In the genomic region with DNA sequence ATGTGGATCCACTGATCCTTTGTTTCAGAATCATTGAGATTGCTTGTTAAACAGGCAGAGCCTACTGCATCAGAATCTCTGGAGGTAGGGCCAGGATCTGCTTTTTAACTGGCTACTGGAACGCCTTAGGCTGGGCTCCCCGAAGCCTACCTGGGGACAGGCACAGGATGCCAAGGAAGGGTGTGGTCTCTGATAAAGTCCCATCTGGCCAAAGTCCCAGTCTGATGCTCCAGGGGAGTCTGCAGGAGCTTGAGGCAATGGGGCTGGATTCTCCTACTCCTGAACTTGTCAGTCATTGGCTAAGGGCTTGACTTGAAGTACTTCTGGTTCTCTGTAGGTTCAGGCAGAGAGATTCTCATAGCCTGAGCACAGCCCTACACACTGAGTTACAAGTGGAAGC, we compare ENCODE assay signal across 23 cellular contexts. TPM values are rescaled to one million over a fixed set of nuclear protein-coding genes. Genes with fewer than 3 reads are reported as not detected.
"Had no signal": no experiment of that assay in that cellular context is flagged by ENCODE, and none has a peak within 500 bp of the region (broad histone marks: within the 10 kb centered on the region; RNA-seq: fewer than 3 reads in every experiment).

No MANE protein-coding gene starts in this region.

- H3K27ac Mint-ChIP-seq: activated CD4-positive, alpha-beta T cell treated with anti-CD3 and anti-CD28 coated beads, Interleukin-2, amount 10 ng/mL, durations not matched to agents 24 days and 14 days; activated CD8-positive, alpha-beta T cell treated with anti-CD3 and anti-CD28 coated beads for 36 hours; activated naive CD4-positive, alpha-beta T cell treated with anti-CD3 and anti-CD28 coated beads, Interleukin-2, amount 10 ng/mL, durations not matched to agents 7 days and 5 days; activated naive CD8-positive, alpha-beta T cell; activated naive CD8-positive, alpha-beta T cell treated with anti-CD3 and anti-CD28 coated beads, Interleukin-2, amount 50 U/mL, for 24 hours; activated T-cell treated with anti-CD3 and anti-CD28 coated beads, Interleukin-2, amount 50 U/mL, for 24 hours; T-helper 2 cell treated with Interferon-gamma antibody and Interleukin-4, amounts not matched to agents 5 μg/mL and 100 μg/mL, for 36 hours had no signal

- H3K36me3 Mint-ChIP-seq: activated naive CD4-positive, alpha-beta T cell treated with anti-CD3 and anti-CD28 coated beads, Interleukin-2, amount 10 ng/mL, durations not matched to agents 7 days and 5 days had no signal

- H3K36me3 ChIP-seq: brain microvascular endothelial cell had no signal

- H3K9me3 Mint-ChIP-seq: activated CD4-positive, alpha-beta T cell treated with anti-CD3 and anti-CD28 coated beads, Interleukin-2, amount 10 ng/mL, durations not matched to agents 24 days and 14 days; activated CD8-positive, alpha-beta T cell treated with anti-CD3 and anti-CD28 coated beads for 36 hours; activated naive CD4-positive, alpha-beta T cell treated with anti-CD3 and anti-CD28 coated beads, Interleukin-2, amount 10 ng/mL, durations not matched to agents 7 days and 5 days; activated T-cell treated with anti-CD3 and anti-CD28 coated beads, Interleukin-2, amount 50 U/mL, for 24 hours; T-helper 2 cell treated with Interferon-gamma antibody and Interleukin-4, amounts not matched to agents 5 μg/mL and 100 μg/mL, for 36 hours had no signal

- DNase-seq: activated CD4-positive, alpha-beta T cell treated with anti-CD3 and anti-CD28 coated beads, Interleukin-2, amount 10 ng/mL, durations not matched to agents 24 days and 14 days; activated CD4-positive, alpha-beta T cell treated with anti-CD3 and anti-CD28 coated beads, Interleukin-2, amount 50 U/mL, for 4 hours; activated CD8-positive, alpha-beta T cell treated with anti-CD3 and anti-CD28 coated beads for 36 hours; activated naive CD4-positive, alpha-beta T cell treated with anti-CD3 and anti-CD28 coated beads, Interleukin-2, amount 10 ng/mL, durations not matched to agents 7 days and 5 days; activated naive CD8-positive, alpha-beta T cell treated with anti-CD3 and anti-CD28 coated beads, Interleukin-2, amount 50 U/mL, for 24 hours; activated T-cell treated with anti-CD3 and anti-CD28 coated beads, Interleukin-2, amount 50 U/mL, for 24 hours; aorta; brain microvascular endothelial cell; NCI-H1436; NCI-H1930; NCI-H226; NCI-H510A; NCI-H748 treated with DMSO at 0.1 percent for 48 hours; NK-92 treated with Interleukin-12 subunit alpha and Interleukin-12 subunit beta, amount 100 ng/mL, for 24 hours; Right ventricle myocardium superior; SW 1271 had no signal

- H3K27me3 ChIP-seq: brain microvascular endothelial cell had no signal

- ATAC-seq: activated CD8-positive, alpha-beta T cell treated with anti-CD3 and anti-CD28 coated beads for 36 hours; activated naive CD8-positive, alpha-beta T cell treated with anti-CD3 and anti-CD28 coated beads, Interleukin-2, amount 50 U/mL, for 24 hours had no signal

- H3K4me3 Mint-ChIP-seq: activated CD4-positive, alpha-beta T cell treated with anti-CD3 and anti-CD28 coated beads, Interleukin-2, amount 10 ng/mL, durations not matched to agents 24 days and 14 days; activated CD8-positive, alpha-beta T cell treated with anti-CD3 and anti-CD28 coated beads for 36 hours; activated naive CD4-positive, alpha-beta T cell treated with anti-CD3 and anti-CD28 coated beads, Interleukin-2, amount 10 ng/mL, durations not matched to agents 7 days and 5 days; activated naive CD8-positive, alpha-beta T cell; activated naive CD8-positive, alpha-beta T cell treated with anti-CD3 and anti-CD28 coated beads, Interleukin-2, amount 50 U/mL, for 24 hours; activated T-cell treated with anti-CD3 and anti-CD28 coated beads, Interleukin-2, amount 50 U/mL, for 24 hours; T-helper 2 cell treated with Interferon-gamma antibody and Interleukin-4, amounts not matched to agents 5 μg/mL and 100 μg/mL, for 36 hours had no signal

- H3K27me3 Mint-ChIP-seq: activated CD4-positive, alpha-beta T cell treated with anti-CD3 and anti-CD28 coated beads, Interleukin-2, amount 10 ng/mL, durations not matched to agents 24 days and 14 days; activated naive CD4-positive, alpha-beta T cell treated with anti-CD3 and anti-CD28 coated beads, Interleukin-2, amount 10 ng/mL, durations not matched to agents 7 days and 5 days; activated naive CD8-positive, alpha-beta T cell had no signal

- H3K27ac ChIP-seq: brain microvascular endothelial cell, KMS-11 had no signal

RNA-seq across cellular contexts. Expression of a gene that starts 22.4 kb away (rescaled TPM):
- total RNA-seq: activated CD4-positive, alpha-beta T cell treated with anti-CD3 and anti-CD28 coated beads, Interleukin-2, amount 10 ng/mL, durations not matched to agents 24 days and 14 days; activated CD8-positive, alpha-beta memory T cell treated with anti-CD3 and anti-CD28 coated beads for 36 hours; activated CD8-positive, alpha-beta T cell treated with anti-CD3 and anti-CD28 coated beads for 36 hours; aorta; LHCN-M2; M059J; Right ventricle myocardium superior; T-helper 1 cell treated with Interleukin-12 subunit alpha and Interleukin-12 subunit beta and Interleukin-4 antibody, amounts not matched to agents 30 ng/mL and 1 ng/mL, for 36 hours had no signal
